In the genomic region with DNA sequence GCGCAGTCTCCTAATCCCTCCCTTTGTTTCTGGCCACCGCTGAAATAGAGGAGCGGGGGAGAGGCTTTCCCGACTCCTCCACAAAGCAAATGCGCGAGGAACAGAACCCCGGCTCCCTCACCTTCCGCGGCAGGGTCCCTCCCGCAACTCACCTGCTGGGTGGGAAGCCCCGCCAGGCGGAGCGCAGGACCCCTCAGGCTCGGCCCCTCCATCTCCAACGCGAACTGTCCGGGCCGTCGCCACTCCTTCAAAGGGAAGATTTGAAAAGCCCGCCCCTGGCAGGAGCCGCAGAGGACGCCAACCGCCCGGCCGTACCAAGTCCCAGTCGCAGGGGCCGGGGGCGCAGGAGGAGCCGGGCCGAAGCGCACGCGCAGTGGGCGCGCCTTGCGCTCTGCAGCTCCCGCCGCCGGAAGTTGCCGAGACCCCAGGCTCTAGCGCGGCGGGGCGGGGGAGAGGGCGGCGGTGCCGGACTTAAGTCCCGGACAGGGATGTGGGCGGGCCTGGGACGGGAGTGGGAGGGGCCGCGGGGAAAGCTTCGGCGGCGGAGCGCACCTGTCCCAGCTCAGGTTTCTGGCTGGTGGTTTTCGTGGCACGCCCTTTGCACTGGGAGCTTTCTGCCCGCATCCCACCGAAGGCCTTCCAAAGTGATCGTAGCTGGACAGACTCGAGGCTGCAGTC, we compare ENCODE assay signal across 8 cellular contexts. TPM values are rescaled to one million over a fixed set of nuclear protein-coding genes. Genes with fewer than 3 reads are reported as not detected.
DNase-seq lines count a peak whose midpoint lies in the region; ATAC-seq, FAIRE-seq and TF ChIP-seq lines count a peak whose summit lies in the region.

A gene with protein sequence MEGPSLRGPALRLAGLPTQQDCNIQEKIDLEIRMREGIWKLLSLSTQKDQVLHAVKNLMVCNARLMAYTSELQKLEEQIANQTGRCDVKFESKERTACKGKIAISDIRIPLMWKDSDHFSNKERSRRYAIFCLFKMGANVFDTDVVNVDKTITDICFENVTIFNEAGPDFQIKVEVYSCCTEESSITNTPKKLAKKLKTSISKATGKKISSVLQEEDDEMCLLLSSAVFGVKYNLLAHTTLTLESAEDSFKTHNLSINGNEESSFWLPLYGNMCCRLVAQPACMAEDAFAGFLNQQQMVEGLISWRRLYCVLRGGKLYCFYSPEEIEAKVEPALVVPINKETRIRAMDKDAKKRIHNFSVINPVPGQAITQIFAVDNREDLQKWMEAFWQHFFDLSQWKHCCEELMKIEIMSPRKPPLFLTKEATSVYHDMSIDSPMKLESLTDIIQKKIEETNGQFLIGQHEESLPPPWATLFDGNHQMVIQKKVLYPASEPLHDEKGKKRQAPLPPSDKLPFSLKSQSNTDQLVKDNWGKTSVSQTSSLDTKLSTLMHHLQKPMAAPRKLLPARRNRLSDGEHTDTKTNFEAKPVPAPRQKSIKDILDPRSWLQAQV (minus strand): TSS at position 446 of the 678 bp plus-strand sequence. CDS start 234 bp downstream, at position 212.

- TF ChIP-seq RAD21 in H1 (IDR thresholded peaks at IDR 0.05 in 1 of 2, conservative IDR thresholded peaks at IDR 0.05 in 1 of 2; ENCODE audit: low read depth in 2 of 2, low read length in 2 of 2) = no peak; a peak in 1 of 4 replicates

- WGBS in H1 (ENCODE audit: extremely low coverage in 1 of 2, insufficient coverage in 1 of 2, insufficient read length in 1 of 2, insufficient replicate concordance in 2 of 2, low coverage in 1 of 2, low lambda C conversion rate in 2 of 2, missing lambda C conversion rate in 1 of 2), 2 experiments = 3% methylated on average over 51 of the region's 62 CpGs; no CpG with 5 or more reads in 1 of the 2 experiments

- H4K5ac ChIP-seq in H1 (ENCODE audit: insufficient read length, low read depth, low read length) = peak within 1 kb of the TSS; percentile 79

- H4K20me1 ChIP-seq in H1 (replicated peaks in 1 of 2; ENCODE audit: control insufficient read depth in 1 of 2, insufficient read depth in 2 of 2, low read length in 2 of 2) = no peaks in the 10 kb centered on the region

- H3K27me3 ChIP-seq in H1 (replicated peaks in 1 of 4; ENCODE audit: control insufficient read depth in 3 of 4, extremely low read depth in 1 of 4, insufficient read depth in 3 of 4, low read length in 3 of 4) = no peaks in the 10 kb centered on the region; a peak in 1 of 7 replicates

- no peaks in the 10 kb centered on the region for H3K9me3 Mint-ChIP-seq in memory B cell

- DNase-seq in AG08396 (ENCODE audit: low spot score) = peak; percentile 92
- peak; percentile 97 for DNase-seq in NCI-H748 (lab: John Stamatoyannopoulos, UW; ENCODE audit: unreplicated experiment)
- peak; percentile 12 to 25 for DNase-seq in activated CD8-positive, alpha-beta memory T cell treated with anti-CD3 and anti-CD28 coated beads for 4 hours (ENCODE audit: low read depth in 2 of 2)
- DNase-seq in H1 (ENCODE audit: low read depth in 1 of 2, low spot score in 2 of 2) = peak; percentile 93 to 97
- peak; percentile 59 to 61 for DNase-seq in memory B cell (ENCODE audit: low spot score in 2 of 2)
- DNase-seq in stimulated activated CD4-positive, alpha-beta T cell treated with anti-CD3 and anti-CD28 coated beads, TNF-alpha, amount 100 ng/mL, for 4 hours (ENCODE audit: low read depth in 3 of 3) = peak; percentile 44 to 46 (median 45)

- no peak for TF ChIP-seq CTCF in H1 (IDR thresholded peaks at IDR 0.05; ENCODE audit: control extremely low read depth in 1 of 3, insufficient read depth in 1 of 3, low read depth in 1 of 3, low read length in 3 of 3)

- peaks cover 5% of the 10 kb centered on the region for H3K4me1 Mint-ChIP-seq in memory B cell

- H3K36me3 ChIP-seq in H1 (ENCODE audit: control insufficient read depth in 2 of 4, insufficient read depth in 4 of 4, low read length in 3 of 4) = no peaks in the 10 kb centered on the region; a peak in 1 of 8 replicates

- peak within 1 kb of the TSS; percentile 71 for H3K27ac ChIP-seq in H1 (ENCODE audit: low read depth, low read length)

- peak within 1 kb of the TSS; percentile 43 to 79 (median 64) for H3K9ac ChIP-seq in H1 (replicated peaks in 1 of 4; ENCODE audit: extremely low read depth in 1 of 4, low read depth in 3 of 4, low read length in 3 of 4)

- no peak within 1 kb of the TSS for H2AK5ac ChIP-seq in H1 (ENCODE audit: low read depth, low read length)

- H3K56ac ChIP-seq in H1 (replicated peaks; ENCODE audit: insufficient read length, low read depth, low read length) = no peak within 1 kb of the TSS

- H4K91ac ChIP-seq in H1 (replicated peaks; ENCODE audit: insufficient read length, low read length) = no peak within 1 kb of the TSS

- no peak within 1 kb of the TSS for H3K27ac Mint-ChIP-seq in memory B cell

- peak within 1 kb of the TSS; percentile 73 to 94 (median 84) for H3K4me3 ChIP-seq in H1 (ENCODE audit: extremely low read depth in 1 of 4, insufficient read depth in 2 of 4, low read depth in 3 of 4, low read length in 4 of 4)

- H3K18ac ChIP-seq in H1 (ENCODE audit: extremely low read depth, low read length) = peak within 1 kb of the TSS; percentile 64; the same call in 1 of the 2 replicates

- H2AFZ ChIP-seq in H1 (ENCODE audit: low read length) = peak within 1 kb of the TSS; percentile 96

- no peaks in the 10 kb centered on the region for H3K9me3 ChIP-seq in H1 (ENCODE audit: insufficient read depth in 2 of 2, low read depth in 1 of 2, low read length in 1 of 2)

- H2BK12ac ChIP-seq in H1 (ENCODE audit: low read depth, low read length) = no peak within 1 kb of the TSS

- no peak within 1 kb of the TSS for H2BK15ac ChIP-seq in H1 (ENCODE audit: low read length)

- H3K23me2 ChIP-seq in H1 (ENCODE audit: low read depth, low read length) = peaks cover 4% of the 10 kb centered on the region

- peak within 1 kb of the TSS; percentile 82 to 88 for H3K4me2 ChIP-seq in H1 (ENCODE audit: insufficient read depth in 1 of 2, low read depth in 2 of 2, low read length in 2 of 2)

- H2BK20ac ChIP-seq in H1 (ENCODE audit: low read length) = no peak within 1 kb of the TSS

- H3K4ac ChIP-seq in H1 (replicated peaks; ENCODE audit: insufficient read length, low read depth, low read length) = no peak within 1 kb of the TSS

- peaks cover 4 to 41% of the 10 kb centered on the region in 2 experiments; a peak in 3 of 4 replicates for H3K79me2 ChIP-seq in H1 (ENCODE audit: control insufficient read depth in 1 of 2, insufficient read depth in 2 of 2, low read length in 2 of 2)

- H3K4me1 ChIP-seq in H1 (replicated peaks in 1 of 4; ENCODE audit: control insufficient read depth in 3 of 4, insufficient read depth in 4 of 4, low read length in 3 of 4) = peaks cover 0 to 4% (median 2%) of the 10 kb centered on the region in 4 experiments; a peak in 3 of 7 replicates

- no peaks in the 10 kb centered on the region for H3K36me3 Mint-ChIP-seq in memory B cell

- peak; percentile 71 to 79 for TF ChIP-seq POLR2A in H1 (IDR thresholded peaks at IDR 0.05; ENCODE audit: control extremely low read depth in 1 of 2, low read depth in 2 of 2, low read length in 2 of 2)

- peak in 1 of 2 experiments; percentile 97; a peak in 2 of 3 replicates for TF ChIP-seq EP300 in H1 (IDR thresholded peaks at IDR 0.05; ENCODE audit: borderline replicate concordance in 1 of 2, low read depth in 2 of 2, low read length in 2 of 2)

- POLR2A ChIA-PET in H1 (lab: Charles Lee; ENCODE audit: partially characterized antibody) = interaction anchor here (0.6 to 1.2 kb wide), 3 partner anchors 10 to 207 kb away, joined by 3 read pairs; no protein-coding TSS in a partner anchor

- peaks cover 9% of the 10 kb centered on the region for H3K27me3 Mint-ChIP-seq in memory B cell

- no peak for FAIRE-seq in H1 (lab: Jason Lieb, UNC)

- peak within 1 kb of the TSS; percentile 71; the same call in 1 of the 2 replicates for H2BK5ac ChIP-seq in H1 (ENCODE audit: low read depth, low read length)

- peak; percentile 53 for ATAC-seq in GM19043 (IDR thresholded peaks at IDR 0.05; ENCODE audit: low read depth, unreplicated experiment)
- peak; percentile 58 for ATAC-seq in HG03378 (IDR thresholded peaks at IDR 0.05; ENCODE audit: unreplicated experiment)
- peak; percentile 89 for ATAC-seq in memory B cell (ENCODE audit: low read depth)

- CTCF ChIA-PET in H1 (lab: Charles Lee; ENCODE audit: partially characterized antibody) = no interaction called here

- no peak within 1 kb of the TSS for H3K23ac ChIP-seq in H1 (ENCODE audit: insufficient read length)

- no peak within 1 kb of the TSS for H3K14ac ChIP-seq in H1 (ENCODE audit: insufficient read length)

- H2BK120ac ChIP-seq in H1 (replicated peaks; ENCODE audit: low read depth, low read length) = no peak within 1 kb of the TSS

- peak within 1 kb of the TSS; percentile 82 for H3K4me3 Mint-ChIP-seq in memory B cell

- peak within 1 kb of the TSS; percentile 96 for H4K8ac ChIP-seq in H1 (ENCODE audit: extremely low read depth, insufficient read depth, low read length)

- H3K79me1 ChIP-seq in H1 (ENCODE audit: low read depth, low read length) = peaks cover 3% of the 10 kb centered on the region; the same call in 1 of the 2 replicates

TF ChIP-seq in H1, 55 proteins besides CTCF, POLR2A, EP300 and RAD21 (continues in another document):
- TF ChIP-seq, protein P1, sequence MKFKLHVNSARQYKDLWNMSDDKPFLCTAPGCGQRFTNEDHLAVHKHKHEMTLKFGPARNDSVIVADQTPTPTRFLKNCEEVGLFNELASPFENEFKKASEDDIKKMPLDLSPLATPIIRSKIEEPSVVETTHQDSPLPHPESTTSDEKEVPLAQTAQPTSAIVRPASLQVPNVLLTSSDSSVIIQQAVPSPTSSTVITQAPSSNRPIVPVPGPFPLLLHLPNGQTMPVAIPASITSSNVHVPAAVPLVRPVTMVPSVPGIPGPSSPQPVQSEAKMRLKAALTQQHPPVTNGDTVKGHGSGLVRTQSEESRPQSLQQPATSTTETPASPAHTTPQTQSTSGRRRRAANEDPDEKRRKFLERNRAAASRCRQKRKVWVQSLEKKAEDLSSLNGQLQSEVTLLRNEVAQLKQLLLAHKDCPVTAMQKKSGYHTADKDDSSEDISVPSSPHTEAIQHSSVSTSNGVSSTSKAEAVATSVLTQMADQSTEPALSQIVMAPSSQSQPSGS (IDR thresholded peaks at IDR 0.05; ENCODE audit: low read length) = no peak
- no peak for TF ChIP-seq SIRT6 (IDR thresholded peaks at IDR 0.05; ENCODE audit: low read length)

RNA-seq across cellular contexts. Expression of the gene that starts here (rescaled TPM):
- total RNA-seq in H1 (2021; fragmentation: NEBNext Ultra II Directional; extraction: Animal tissue kit (Norgen Biotek cat#: 25700)) = 22.1 and 24.6 TPM in 2 replicates
- 2.8 and 5.1 TPM in 2 replicates for polyA plus RNA-seq in H1 (2011; rRNA removed)
- polyA plus RNA-seq in H1 (2011; cell fraction: cytosol; rRNA removed) = 6.3 TPM
- polyA plus RNA-seq in H1 (2011; cell fraction: nucleus; rRNA removed) = 2.7 TPM
- polyA plus RNA-seq in H1 (2012, experiment 1 of 2) = 5.1 to 13.4 TPM (median 6.4 TPM) in 4 replicates
- polyA plus RNA-seq in H1 (2012, experiment 2 of 2) = 2.2 TPM
- 14.9 TPM for polyA plus RNA-seq in H1 (2013, experiment 1 of 2)
- polyA plus RNA-seq in H1 (2013, experiment 2 of 2) = 12.7 TPM
- 9.6 and 13.3 TPM in 2 replicates for polyA minus RNA-seq in H1 (2011; rRNA and poly(A)+ RNA removed)
- 8.1 TPM for polyA minus RNA-seq in H1 (2011; cell fraction: cytosol; rRNA and poly(A)+ RNA removed)
- polyA minus RNA-seq in H1 (2011; cell fraction: nucleus; rRNA and poly(A)+ RNA removed) = 28.1 TPM

Comparison
In these comparisons a context has a peak if more than half of its experiments do, and no peak if none do; other contexts are left out.
1. Peak in every context shown above with its lines: DNase-seq, ATAC-seq, H3K4me3 ChIP-seq and H3K27ac ChIP-seq.
2. DNase-seq: peak in every context shown above with its lines; median percentile 97 in NCI-H748; 95 in H1; 92 in AG08396; 60 in memory B cell; 45 in stimulated activated CD4-positive, alpha-beta T cell treated with anti-CD3 and anti-CD28 coated beads, TNF-alpha, amount 100 ng/mL, for 4 hours; 18 in activated CD8-positive, alpha-beta memory T cell treated with anti-CD3 and anti-CD28 coated beads for 4 hours.